In the genomic region with DNA sequence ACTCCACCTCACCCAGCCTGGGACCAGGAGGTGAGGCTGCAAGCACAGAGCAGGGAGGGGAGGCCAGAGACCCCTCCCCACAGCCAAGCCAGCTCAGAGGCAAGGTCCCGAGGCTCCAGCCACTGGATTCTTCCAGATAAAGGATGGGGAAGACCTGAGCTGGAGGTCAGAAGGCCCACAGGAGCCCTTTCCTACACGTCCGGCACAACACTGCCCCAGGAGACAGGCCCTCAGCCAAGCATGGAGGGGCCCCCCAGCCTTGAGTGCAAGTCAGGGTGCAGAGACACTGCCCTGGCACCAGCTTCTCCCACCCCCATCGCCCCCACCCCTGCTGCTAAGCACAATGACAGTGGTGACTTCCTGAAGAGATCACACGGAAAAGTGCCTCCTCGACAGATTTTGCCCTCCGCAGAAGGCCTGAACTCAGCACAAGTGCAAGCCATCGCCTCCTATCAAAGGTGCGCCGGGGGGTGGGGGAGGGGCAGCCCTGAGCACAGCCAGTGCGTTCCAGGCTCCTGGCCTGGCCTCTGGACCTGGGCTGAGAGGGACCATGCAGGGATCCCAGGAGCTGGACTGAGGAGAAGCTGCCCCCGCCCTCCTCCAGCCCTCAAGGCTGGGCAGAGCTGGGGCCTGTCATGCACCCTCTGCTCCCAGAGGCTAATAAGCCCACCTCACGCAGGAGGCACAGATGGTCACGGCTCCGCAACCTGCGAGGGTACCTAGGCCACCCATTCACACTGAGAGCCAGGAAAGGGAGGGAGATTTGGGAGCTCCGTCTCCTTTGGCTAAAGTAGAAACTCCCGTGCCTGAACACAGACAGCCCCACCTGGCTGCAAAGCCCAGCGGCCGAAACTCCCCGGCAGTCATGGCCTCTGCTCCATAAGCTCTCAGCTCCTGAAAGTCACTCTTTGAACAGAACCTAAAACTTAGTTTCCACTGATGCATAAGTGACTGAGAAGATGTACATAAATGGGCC, we compare ENCODE assay signal across 8 cellular contexts. TPM values are rescaled to one million over a fixed set of nuclear protein-coding genes. Genes with fewer than 3 reads are reported as not detected.
DNase-seq lines count a peak whose midpoint lies in the region; ATAC-seq and TF ChIP-seq lines count a peak whose summit lies in the region.
"Had no signal": no experiment of that assay in that cellular context is flagged by ENCODE, and none has a peak within 500 bp of the region (broad histone marks: within the 10 kb centered on the region; RNA-seq: fewer than 3 reads in every experiment).

No MANE protein-coding gene starts in this region.

- no peak overlapping the region for H2BK5ac ChIP-seq in H9 (ENCODE audit: insufficient read length, low read length)

- H3K18ac ChIP-seq in H9 (ENCODE audit: insufficient read length, low read depth, low read length): no peak overlapping the region

- no peak overlapping the region for H3K23ac ChIP-seq in H9 (ENCODE audit: insufficient read length, low read depth, low read length)

- no peak overlapping the region for H2AFZ ChIP-seq in H9 (ENCODE audit: low read length)

- TF ChIP-seq POLR2A in gastrocnemius medialis (IDR thresholded peaks at IDR 0.05): no peak

- no peak overlapping the region for H2BK12ac ChIP-seq in H9 (ENCODE audit: insufficient read length, low read depth, low read length)

- ATAC-seq in gastrocnemius medialis (no peak), GM19397 (IDR thresholded peaks at IDR 0.05; ENCODE audit: unreplicated experiment) (no peak)

- H4K20me1 ChIP-seq in H9 (ENCODE audit: control insufficient read depth, insufficient read depth, insufficient read length): no peaks in the 10 kb centered on the region

- H3K36me3 Mint-ChIP-seq in H9 (ENCODE audit: insufficient read depth in 1 of 3, low read depth in 3 of 3): peaks cover 10 to 22% (median 15%) of the 10 kb centered on the region in 3 experiments; a peak in 6 of 7 replicates

- H3T11ph ChIP-seq in H9 (ENCODE audit: low read length): no peak overlapping the region

- H3K4me1 ChIP-seq in H9 (ENCODE audit: insufficient read depth, low read length): peaks cover 3% of the 10 kb centered on the region; the same call in 1 of the 2 replicates
- peaks cover 25 to 35% of the 10 kb centered on the region in 2 donors for H3K4me1 ChIP-seq in esophagus (ENCODE audit: control insufficient read depth in 2 of 2, insufficient read depth in 2 of 2, low read length in 1 of 2)
- H3K4me1 ChIP-seq in gastrocnemius medialis: peaks cover 67 to 71% of the 10 kb centered on the region in 2 donors

- no peak for TF ChIP-seq CTCF in H9 (conservative IDR thresholded peaks at IDR 0.05)
- TF ChIP-seq CTCF in gastrocnemius medialis (IDR thresholded peaks at IDR 0.05 in 4 of 5, conservative IDR thresholded peaks at IDR 0.05 in 1 of 5): no peak

- H3K23me2 ChIP-seq in H9 (ENCODE audit: insufficient read length, low read depth, low read length, poor library complexity, severe bottlenecking): peaks cover 11% of the 10 kb centered on the region

- in situ Hi-C loops in gastrocnemius medialis (cut with MboI; ENCODE audit: low sequenced_read_pairs in 4 of 4): no loop called here

- peak overlapping the region in 2 of 3 experiments; percentile 93 to 97; a peak in 4 of 7 replicates for H3K27ac Mint-ChIP-seq in H9

- WGBS in H9 (ENCODE audit: extremely low coverage, insufficient read length, low lambda C conversion rate): no CpG with 5 or more reads among the region's 21 CpGs
- 59 to 67% methylated on average over 21 of the region's 21 CpGs for WGBS in esophagus, 2 donors

- no peak overlapping the region for H2BK120ac ChIP-seq in H9 (ENCODE audit: low read depth, low read length, poor library complexity, severe bottlenecking)

- H3K4me1 Mint-ChIP-seq in H9: peaks cover 35 to 38% of the 10 kb centered on the region in 2 experiments

- H3K56ac ChIP-seq in H9 (ENCODE audit: insufficient read length, low read depth, low read length): no peak overlapping the region

- no peak overlapping the region for H2BK15ac ChIP-seq in H9 (ENCODE audit: low read depth, low read length)

- H3K9ac ChIP-seq in H9 (ENCODE audit: extremely low read depth, insufficient read length, low read length): no peak overlapping the region

- H3K9me3 ChIP-seq in H9 (ENCODE audit: control insufficient read depth, low read depth, low read length): no peaks in the 10 kb centered on the region
- H3K9me3 ChIP-seq in esophagus (ENCODE audit: control insufficient read depth in 2 of 2, insufficient read depth in 1 of 2, low read depth in 1 of 2, low read length in 1 of 2): no peaks in the 10 kb centered on the region
- no peaks in the 10 kb centered on the region for H3K9me3 ChIP-seq in gastrocnemius medialis

- H3K14ac ChIP-seq in H9 (ENCODE audit: insufficient read depth, low read length): no peak overlapping the region

- H3K27me3 Mint-ChIP-seq in H9 (ENCODE audit: low read depth): peaks cover 9% of the 10 kb centered on the region

- H3K36me3 ChIP-seq in esophagus (ENCODE audit: control insufficient read depth in 2 of 2, insufficient read depth in 2 of 2, low read length in 1 of 2) (peaks cover 4 to 17% of the 10 kb centered on the region in 2 donors), gastrocnemius medialis (peaks cover 0 to 8% of the 10 kb centered on the region in 2 donors)

- no peaks in the 10 kb centered on the region for H3K9me3 Mint-ChIP-seq in H9

- no peaks in the 10 kb centered on the region for H3K27me3 ChIP-seq in H9 (ENCODE audit: insufficient read depth, low read length)
- no peaks in the 10 kb centered on the region for H3K27me3 ChIP-seq in esophagus (ENCODE audit: control insufficient read depth in 1 of 2, insufficient read depth in 2 of 2, low read length in 2 of 2)
- peaks cover 0 to 3% (median 0%) of the 10 kb centered on the region in 3 donors for H3K27me3 ChIP-seq in gastrocnemius medialis

- no peak overlapping the region for H4K8ac ChIP-seq in H9 (replicated peaks; ENCODE audit: insufficient read length, low read depth, low read length)

- H2AK5ac ChIP-seq in H9 (ENCODE audit: insufficient read length, low read length): no peak overlapping the region

- no peak overlapping the region for H4K91ac ChIP-seq in H9 (ENCODE audit: insufficient read length, low read depth, low read length)

- H3K4ac ChIP-seq in H9 (ENCODE audit: low read depth, low read length): no peak overlapping the region

- peak overlapping the region; percentile 5 for H3K4me2 ChIP-seq in H9 (ENCODE audit: insufficient read depth, insufficient read length, low read length)

- DNase-seq in H9: peak; percentile 82
- DNase-seq in RPMI8226: peak; percentile 96
- no peak for DNase-seq in gastrocnemius medialis
- DNase-seq in GDM1 (lab: John Stamatoyannopoulos, UW): no peak
- no peak for DNase-seq in SHP77 treated with DMSO at 0.1 percent for 48 hours (lab: John Stamatoyannopoulos, UW)
- DNase-seq: anterior cingulate cortex had no signal

- no peak overlapping the region for H4K5ac ChIP-seq in H9 (ENCODE audit: insufficient read length, low read depth, low read length)

- peaks cover 22% of the 10 kb centered on the region; the same call in 1 of the 2 replicates for H3K79me2 ChIP-seq in H9 (ENCODE audit: insufficient read depth, low read length)

- H3K27ac ChIP-seq in H9 (ENCODE audit: insufficient read length, low read depth, low read length) (no peak overlapping the region), esophagus (ENCODE audit: low read depth in 2 of 2, low read length in 1 of 2) (peak overlapping the region; percentile 47 to 90), gastrocnemius medialis (peak overlapping the region; percentile 90 to 98 (median 93))

- H3K4me3 Mint-ChIP-seq in H9: peak overlapping the region; percentile 79 to 85

- intact Hi-C loops in gastrocnemius medialis (cut with DNase I; ENCODE audit: low total_unique reads): loop anchor here (10.0 kb wide), 2 partner anchors 530 to 600 kb away; a partner anchor contains a TSS

- no peak overlapping the region for H3K4me3 ChIP-seq in esophagus (ENCODE audit: low read depth in 1 of 2, low read length in 2 of 2)
- peak overlapping the region; percentile 50 to 71 (median 60) for H3K4me3 ChIP-seq in gastrocnemius medialis

- peaks cover 5% of the 10 kb centered on the region for H3K79me1 ChIP-seq in H9 (ENCODE audit: insufficient read depth, low read depth, low read length, poor library complexity, severe bottlenecking)

- H2BK20ac ChIP-seq in H9 (ENCODE audit: low read depth, low read length, poor library complexity, severe bottlenecking): no peak overlapping the region

RNA-seq across cellular contexts. Expression of a gene that starts 2.7 kb away (rescaled TPM):
- total RNA-seq in H9 (2021) (31.4 and 33.7 TPM in 2 replicates), gastrocnemius medialis (10 to 100 TPM; 37.1 to 65.5 (median 51.9) TPM)
- 10 to 100 TPM; 10.3 to 11.9 TPM for polyA plus RNA-seq in esophagus

RNA-seq across cellular contexts. Expression of a gene that starts 6.9 kb away (rescaled TPM):
- 28.7 and 29.7 TPM in 2 replicates for total RNA-seq in H9 (2021)
- polyA plus RNA-seq in esophagus: 10 to 100 TPM; 64.9 to 84.0 TPM
- 10 to 100 TPM in 1 of 4 donors, 1 to 10 TPM in 3; 7.2 to 11.4 (median 8.3) TPM for total RNA-seq in gastrocnemius medialis

RNA-seq across cellular contexts. Expression of a gene that starts 12.3 kb away (rescaled TPM):
- total RNA-seq in H9 (2021) (111 and 116 TPM in 2 replicates), gastrocnemius medialis (10 to 100 TPM in 3 of 4 donors, 1 to 10 TPM in 1; 5.6 to 16.8 (median 11.6) TPM)
- polyA plus RNA-seq in esophagus: 10 to 100 TPM in 1 of 2 donors, 1 to 10 TPM in 1; 6.5 to 18.1 TPM

RNA-seq across cellular contexts. Expression of a gene that starts 13.6 kb away (rescaled TPM):
- 24.5 and 24.9 TPM in 2 replicates for total RNA-seq in H9 (2021)
- polyA plus RNA-seq in esophagus: 10 to 100 TPM; 23.1 to 46.5 TPM
- total RNA-seq in gastrocnemius medialis: 10 to 100 TPM; 22.6 to 44.8 (median 37.1) TPM

RNA-seq across cellular contexts. Expression of a gene that starts 22.2 kb away (rescaled TPM):
- total RNA-seq in H9 (2021): 0.13 and 0.22 TPM in 2 replicates
- polyA plus RNA-seq in esophagus: not detected
- total RNA-seq in gastrocnemius medialis: 10 to 100 TPM in 2 of 4 donors, 1 to 10 TPM in 2; 2.9 to 24.9 (median 13.3) TPM

Comparison
In these comparisons a context has a peak if more than half of its experiments do, and no peak if none do; other contexts are left out.
1. DNase-seq: peak in H9 (single experiment) and RPMI8226 (single experiment); none in gastrocnemius medialis (0 of 2), GDM1 (single experiment) and SHP77 treated with DMSO at 0.1 percent for 48 hours (single experiment).
2. H3K4me3 ChIP-seq: peak in gastrocnemius medialis (4 of 4); none in esophagus (0 of 2).